Comparison of ENCODE assay signal across 8 cellular contexts in genomic region chr16:48383877-48384304, GRCh38. TPM values are rescaled to one million over a fixed set of nuclear protein-coding genes. Genes with fewer than 3 reads are reported as not detected.
A peak's percentile ranks its signal among the peaks of the same experiment; 100 is the strongest.
DNase-seq lines count a peak whose midpoint lies in the region; ATAC-seq and TF ChIP-seq lines count a peak whose summit lies in the region.

No MANE protein-coding gene starts in this region.

- peak overlapping the region; percentile 95 for H3K23ac ChIP-seq in IMR-90 (ENCODE audit: low read depth, low read length)

- H3K14ac ChIP-seq in IMR-90 (replicated peaks; ENCODE audit: low read depth, low read length): peak overlapping the region; percentile 95

- peak overlapping the region; percentile 96 for H3K4me2 ChIP-seq in IMR-90 (ENCODE audit: low read depth, low read length)

- H3K9ac ChIP-seq in IMR-90 (ENCODE audit: low read depth, low read length): peak overlapping the region; percentile 96

- in situ Hi-C loops in IMR-90 (cut with MboI; ENCODE audit: low sequenced_read_pairs): no loop called here
- in situ Hi-C loops in gastrocnemius medialis (cut with MboI; ENCODE audit: low sequenced_read_pairs in 4 of 4): no loop called here

- TSS peak; percentile 57 for BruUV-seq in Caco-2 (replicated peaks; lab: Mats Ljungman, UMichigan)
- BruUV-seq in IMR-90 (replicated peaks; lab: Mats Ljungman, UMichigan): no TSS peak

- H3K4me3 ChIP-seq in Caco-2 (ENCODE audit: low read depth, low read length) (peak overlapping the region; percentile 58), IMR-90 (ENCODE audit: insufficient read depth, low read depth, low read length) (peak overlapping the region; percentile 95), right atrium auricular region (peak overlapping the region; percentile 93), gastrocnemius medialis (peak overlapping the region; percentile 73 to 89 (median 78))

- 5% methylated on average over 3 of the region's 6 CpGs; no CpG with 5 or more reads in 1 of the 2 experiments for WGBS in IMR-90 (ENCODE audit: extremely low coverage in 2 of 2, insufficient read length in 1 of 2), 2 experiments

- H3K4me1 Mint-ChIP-seq in Caco-2 (ENCODE audit: low read depth, unreplicated experiment): peaks cover 25% of the 10 kb centered on the region
- H3K4me1 Mint-ChIP-seq in activated T-helper 1 cell treated with anti-CD3 and anti-CD28 coated beads, Interleukin-12 subunit alpha, Interleukin-12 subunit beta, Interleukin-2, Interleukin-4 antibody, amounts not matched to agents 30 ng/mL and 10 ng/mL and 1 ng/mL, durations not matched to agents 14 hours and 24 hours and 36 hours (ENCODE audit: low read depth): peaks cover 43% of the 10 kb centered on the region

- TF ChIP-seq POLR2A in IMR-90 (IDR thresholded peaks at IDR 0.05; ENCODE audit: low read depth, low read length): no peak
- TF ChIP-seq POLR2A in gastrocnemius medialis (IDR thresholded peaks at IDR 0.05): no peak

- POLR2A ChIA-PET in Caco-2 (lab: Charles Lee) (interaction anchor here (1.0 kb wide), 1 partner anchor 18 kb away, joined by 5 read pairs; no protein-coding TSS in a partner anchor), IMR-90 (lab: Charles Lee; ENCODE audit: unreplicated experiment) (interaction anchor here (0.5 kb wide), 1 partner anchor 68 kb away, joined by 5 read pairs; no protein-coding TSS in a partner anchor)

- peak overlapping the region; percentile 15 to 58; a peak in 2 of 4 replicates for H4K8ac ChIP-seq in IMR-90 (ENCODE audit: low read depth in 2 of 2, low read length in 2 of 2)

- no peaks in the 10 kb centered on the region for H3K36me3 ChIP-seq in Caco-2 (ENCODE audit: control insufficient read depth, insufficient read depth, low read length)
- H3K36me3 ChIP-seq in IMR-90 (ENCODE audit: control insufficient read depth, insufficient read depth, low read length): no peaks in the 10 kb centered on the region
- no peaks in the 10 kb centered on the region for H3K36me3 ChIP-seq in right atrium auricular region
- H3K36me3 ChIP-seq in gastrocnemius medialis: no peaks in the 10 kb centered on the region

- peak overlapping the region; percentile 38 for H4K5ac ChIP-seq in IMR-90 (ENCODE audit: low read depth, low read length)

- H3K9me3 Mint-ChIP-seq in Caco-2 (ENCODE audit: unreplicated experiment): no peaks in the 10 kb centered on the region
- H3K9me3 Mint-ChIP-seq in activated T-helper 1 cell treated with anti-CD3 and anti-CD28 coated beads, Interleukin-12 subunit alpha, Interleukin-12 subunit beta, Interleukin-2, Interleukin-4 antibody, amounts not matched to agents 30 ng/mL and 10 ng/mL and 1 ng/mL, durations not matched to agents 14 hours and 24 hours and 36 hours: no peaks in the 10 kb centered on the region

- DNase-seq in Caco-2 (peak in 1 of 2 experiments; percentile 40), IMR-90 (no peak), right atrium auricular region (ENCODE audit: low spot score) (peak; percentile 57), gastrocnemius medialis (no peak), NCI-H1694 (lab: John Stamatoyannopoulos, UW) (no peak)
- DNase-seq in activated T-helper 1 cell treated with anti-CD3 and anti-CD28 coated beads, Interleukin-12 subunit alpha, Interleukin-12 subunit beta, Interleukin-2, Interleukin-4 antibody, amounts not matched to agents 30 ng/mL and 10 ng/mL and 1 ng/mL, durations not matched to agents 14 hours and 24 hours and 36 hours (ENCODE audit: low spot score): no peak

- H2BK20ac ChIP-seq in IMR-90 (ENCODE audit: low read depth, low read length): no peak overlapping the region

- peaks cover 10% of the 10 kb centered on the region; the same call in 1 of the 2 replicates for H3K9me1 ChIP-seq in IMR-90 (ENCODE audit: insufficient read depth, low read length)

- CTCF ChIA-PET in Caco-2 (lab: Charles Lee) (interaction anchor here (0.7 kb wide), 1 partner anchor 239 kb away, joined by 3 read pairs; no protein-coding TSS in a partner anchor), IMR-90 (lab: Yijun Ruan, JAX) (interaction anchor here (0.5 to 2.5 kb wide), 4 partner anchors 12 to 239 kb away, joined by 3 to 11 read pairs (median 4); no protein-coding TSS in a partner anchor)

- H2AFZ ChIP-seq in IMR-90 (replicated peaks; ENCODE audit: low read length, poor library complexity): peak overlapping the region; percentile 5

- peaks cover 10% of the 10 kb centered on the region; the same call in 1 of the 2 replicates for H3K4me1 ChIP-seq in Caco-2
- H3K4me1 ChIP-seq in IMR-90 (ENCODE audit: control insufficient read depth, insufficient read depth, low read length): peaks cover 3% of the 10 kb centered on the region
- peaks cover 0 to 60% of the 10 kb centered on the region in 2 donors for H3K4me1 ChIP-seq in right atrium auricular region
- peaks cover 44 to 52% of the 10 kb centered on the region in 2 donors for H3K4me1 ChIP-seq in gastrocnemius medialis

- peak overlapping the region; percentile 83 for H3K27ac Mint-ChIP-seq in Caco-2 (ENCODE audit: unreplicated experiment)
- peak overlapping the region; percentile 95 for H3K27ac Mint-ChIP-seq in activated T-helper 1 cell treated with anti-CD3 and anti-CD28 coated beads, Interleukin-12 subunit alpha, Interleukin-12 subunit beta, Interleukin-2, Interleukin-4 antibody, amounts not matched to agents 30 ng/mL and 10 ng/mL and 1 ng/mL, durations not matched to agents 14 hours and 24 hours and 36 hours

- dilution Hi-C loops in IMR-90 (cut with HindIII; ENCODE audit: low sequenced_read_pairs, unreplicated experiment): no loop called here

- H3K36me3 Mint-ChIP-seq in Caco-2 (ENCODE audit: insufficient read depth, unreplicated experiment): peaks cover 12% of the 10 kb centered on the region
- peaks cover 3% of the 10 kb centered on the region for H3K36me3 Mint-ChIP-seq in activated T-helper 1 cell treated with anti-CD3 and anti-CD28 coated beads, Interleukin-12 subunit alpha, Interleukin-12 subunit beta, Interleukin-2, Interleukin-4 antibody, amounts not matched to agents 30 ng/mL and 10 ng/mL and 1 ng/mL, durations not matched to agents 14 hours and 24 hours and 36 hours (ENCODE audit: low read depth)

- peak overlapping the region; percentile 94 for H3K4me3 Mint-ChIP-seq in Caco-2 (ENCODE audit: unreplicated experiment)
- peak overlapping the region; percentile 97 for H3K4me3 Mint-ChIP-seq in activated T-helper 1 cell treated with anti-CD3 and anti-CD28 coated beads, Interleukin-12 subunit alpha, Interleukin-12 subunit beta, Interleukin-2, Interleukin-4 antibody, amounts not matched to agents 30 ng/mL and 10 ng/mL and 1 ng/mL, durations not matched to agents 14 hours and 24 hours and 36 hours

- TF ChIP-seq CTCF in Caco-2 (IDR thresholded peaks at IDR 0.05; ENCODE audit: insufficient read depth in 1 of 2, low read depth in 1 of 2, low read length in 1 of 2, severe bottlenecking in 1 of 2, unreplicated experiment in 1 of 2): no peak
- no peak for TF ChIP-seq CTCF in IMR-90 (conservative IDR thresholded peaks at IDR 0.05; ENCODE audit: low read depth, low read length)
- no peak for TF ChIP-seq CTCF in right atrium auricular region (IDR thresholded peaks at IDR 0.05)
- no peak for TF ChIP-seq CTCF in gastrocnemius medialis (IDR thresholded peaks at IDR 0.05 in 4 of 5, conservative IDR thresholded peaks at IDR 0.05 in 1 of 5)

- peaks cover 0 to 44% of the 10 kb centered on the region in 2 experiments; a peak in 3 of 4 replicates for H3K79me1 ChIP-seq in IMR-90 (ENCODE audit: low read depth in 1 of 2, low read length in 2 of 2)

- peak overlapping the region; percentile 60 for H4K91ac ChIP-seq in IMR-90 (ENCODE audit: insufficient read depth, low read depth, low read length)

- peak overlapping the region; percentile 23; the same call in 1 of the 2 replicates for H2BK120ac ChIP-seq in IMR-90 (ENCODE audit: low read depth, low read length)

- H3K56ac ChIP-seq in IMR-90 (ENCODE audit: extremely low read depth, insufficient read depth, low read length): peak overlapping the region; percentile 67

- ATAC-seq in IMR-90 (ENCODE audit: low read depth) (no peak), gastrocnemius medialis (peak; percentile 28 to 32), HG03342 (IDR thresholded peaks at IDR 0.05; ENCODE audit: unreplicated experiment) (no peak), GM19328 (IDR thresholded peaks at IDR 0.05; ENCODE audit: unreplicated experiment) (no peak)

- H3K27ac ChIP-seq in IMR-90 (ENCODE audit: insufficient read depth, low read length) (peak overlapping the region; percentile 97), right atrium auricular region (peak overlapping the region; percentile 98), gastrocnemius medialis (peak overlapping the region; percentile 94 to 99 (median 98))

- peak overlapping the region; percentile 79 for H3K18ac ChIP-seq in IMR-90 (ENCODE audit: low read depth, low read length)

- peak overlapping the region; percentile 59 for H2AK9ac ChIP-seq in IMR-90 (replicated peaks; ENCODE audit: low read depth, low read length, poor library complexity)

- no peaks in the 10 kb centered on the region for H3K27me3 ChIP-seq in Caco-2 (replicated peaks; ENCODE audit: control insufficient read depth, insufficient read depth, low read length)
- H3K27me3 ChIP-seq in IMR-90 (ENCODE audit: control insufficient read depth, insufficient read depth, low read length): no peaks in the 10 kb centered on the region
- no peaks in the 10 kb centered on the region for H3K27me3 ChIP-seq in right atrium auricular region
- H3K27me3 ChIP-seq in gastrocnemius medialis: no peaks in the 10 kb centered on the region

- no peaks in the 10 kb centered on the region for H3K9me3 ChIP-seq in Caco-2
- no peaks in the 10 kb centered on the region for H3K9me3 ChIP-seq in IMR-90 (ENCODE audit: control insufficient read depth, insufficient read depth, low read length)
- no peaks in the 10 kb centered on the region for H3K9me3 ChIP-seq in right atrium auricular region
- H3K9me3 ChIP-seq in gastrocnemius medialis: no peaks in the 10 kb centered on the region

- H3K4ac ChIP-seq in IMR-90 (ENCODE audit: low read depth, low read length): peak overlapping the region; percentile 57

- H2BK5ac ChIP-seq in IMR-90 (ENCODE audit: low read depth, low read length, poor library complexity, severe bottlenecking): peak overlapping the region; percentile 79

- intact Hi-C loops in Caco-2 (cut with micrococcal nuclease; ENCODE audit: unreplicated experiment) (loop anchor here (10.0 kb wide), 1 partner anchor 1499 kb away; the partner anchor contains the start of gene GPT2), IMR-90 (cut with micrococcal nuclease) (loop anchor here (1.0 to 5.0 kb wide), 3 partner anchors 18 to 223 kb away; no protein-coding TSS in a partner anchor), gastrocnemius medialis (cut with DNase I; ENCODE audit: low total_unique reads) (loop anchor here (5.0 to 10.0 kb wide), 3 partner anchors 142 to 1471 kb away; partner anchors contain the start of genes DNAJA2, LONP2 and ZNF423)
- intact Hi-C loops in activated T-helper 1 cell treated with anti-CD3 and anti-CD28 coated beads, Interleukin-12 subunit alpha, Interleukin-12 subunit beta, Interleukin-2, Interleukin-4 antibody, amounts not matched to agents 30 ng/mL and 10 ng/mL and 1 ng/mL, durations not matched to agents 14 hours and 24 hours and 36 hours (cut with micrococcal nuclease): loop anchor here (1.0 to 10.0 kb wide), 7 partner anchors 18 to 1553 kb away; partner anchors contain the start of genes C16orf87, DNAJA2 and LONP2

- H3K27me3 Mint-ChIP-seq in Caco-2 (ENCODE audit: insufficient read depth, unreplicated experiment): no peaks in the 10 kb centered on the region
- H3K27me3 Mint-ChIP-seq in activated T-helper 1 cell treated with anti-CD3 and anti-CD28 coated beads, Interleukin-12 subunit alpha, Interleukin-12 subunit beta, Interleukin-2, Interleukin-4 antibody, amounts not matched to agents 30 ng/mL and 10 ng/mL and 1 ng/mL, durations not matched to agents 14 hours and 24 hours and 36 hours (ENCODE audit: insufficient read depth): no peaks in the 10 kb centered on the region

- H4K20me1 ChIP-seq in IMR-90 (ENCODE audit: insufficient read depth, low read length): peaks cover 42% of the 10 kb centered on the region

- H2AK5ac ChIP-seq in IMR-90 (ENCODE audit: low read depth, low read length): peak overlapping the region; percentile 63; the same call in 1 of the 2 replicates

- TF ChIP-seq RAD21 in IMR-90 (IDR thresholded peaks at IDR 0.05; ENCODE audit: low read length): no peak

- H2BK15ac ChIP-seq in IMR-90 (ENCODE audit: low read depth, low read length): peak overlapping the region; percentile 18; the same call in 1 of the 3 replicates

RNA-seq across cellular contexts. Expression of gene SIAH1, which starts 1.3 kb away (rescaled TPM):
- total RNA-seq in Caco-2 (2022): 26.6 and 27.2 TPM in 2 replicates
- total RNA-seq in IMR-90 (2012; rRNA removed): 16.9 and 17.7 TPM in 2 replicates
- polyA plus RNA-seq in IMR-90 (2012; rRNA removed): 8.8 and 10.3 TPM in 2 replicates
- 6.3 and 10.9 TPM in 2 replicates for polyA plus RNA-seq in IMR-90 (2012; cell fraction: cytosol; rRNA removed)
- polyA plus RNA-seq in IMR-90 (2012; cell fraction: nucleus; rRNA removed; ENCODE audit: low replicate concordance): 8.6 and 22.7 TPM in 2 replicates
- 15.6 and 16.8 TPM in 2 replicates for total RNA-seq in activated T-helper 1 cell treated with anti-CD3 and anti-CD28 coated beads, Interleukin-12 subunit alpha, Interleukin-12 subunit beta, Interleukin-2, Interleukin-4 antibody, amounts not matched to agents 30 ng/mL and 10 ng/mL and 1 ng/mL, durations not matched to agents 14 hours and 24 hours and 36 hours
- total RNA-seq in right atrium auricular region: 10 to 100 TPM; 12.3 to 18.0 TPM
- total RNA-seq in gastrocnemius medialis: 10 to 100 TPM; 19.9 to 21.0 (median 20.1) TPM

Comparison
In these comparisons a context has a peak if more than half of its experiments do, and no peak if none do; other contexts are left out.
1. ATAC-seq: peak in gastrocnemius medialis (2 of 2); none in IMR-90 (single experiment), HG03342 (single experiment) and GM19328 (single experiment).
2. Peak in every context shown above with its lines, with median percentiles within 50 percentile points of each other: H3K4me3 ChIP-seq and H3K27ac ChIP-seq.